15 cellular contexts compared by ENCODE assay signal in the genomic region with DNA sequence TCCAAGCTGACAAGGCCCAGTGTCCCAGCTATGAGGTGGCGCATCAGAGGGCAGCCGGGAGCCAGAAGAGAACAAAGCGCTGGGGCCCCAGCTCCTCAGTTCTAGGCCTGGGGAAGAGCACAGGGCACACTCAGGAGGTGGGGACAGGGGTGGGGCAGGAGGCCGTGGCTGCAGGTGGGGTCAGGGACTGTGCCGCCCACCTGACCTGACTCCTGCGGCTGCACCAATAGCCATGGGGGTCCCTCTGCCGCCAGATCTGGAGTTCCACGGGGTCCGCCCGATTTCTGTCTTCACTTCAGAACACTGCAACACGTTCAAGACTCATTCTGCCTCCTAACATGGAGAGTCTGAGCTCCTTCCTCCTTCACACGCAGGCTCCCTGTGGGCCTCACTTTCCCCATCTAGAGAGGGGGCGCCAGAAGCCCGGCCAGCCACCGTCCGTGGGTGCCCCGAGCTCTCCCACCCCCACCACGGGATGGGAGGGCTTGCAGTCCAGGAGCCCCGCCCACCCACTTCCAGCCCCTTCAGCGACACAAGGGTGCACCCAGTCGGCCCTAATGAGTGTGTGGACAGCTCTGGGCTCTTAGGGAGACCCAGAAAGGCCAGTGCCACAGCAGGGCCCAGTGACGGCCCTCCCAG.
"Had no signal": no experiment of that assay in that cellular context is flagged by ENCODE, and none has a peak within 500 bp of the region (broad histone marks: within the 10 kb centered on the region; RNA-seq: fewer than 3 reads in every experiment).

No MANE protein-coding gene starts in this region.

- H3K4me3 ChIP-seq: left lung, tibial artery, vagina had no signal

- H3K9me3 Mint-ChIP-seq: activated naive CD4-positive, alpha-beta T cell treated with anti-CD3 and anti-CD28 coated beads, Interleukin-2, amount 50 U/mL, for 24 hours had no signal

- H3K27me3 ChIP-seq: left lung, tibial artery, vagina had no signal

- H3K4me3 Mint-ChIP-seq: activated naive CD4-positive, alpha-beta T cell treated with anti-CD3 and anti-CD28 coated beads, Interleukin-2, amount 50 U/mL, for 24 hours; stimulated activated effector memory CD8-positive, alpha-beta T cell treated with anti-CD3 and anti-CD28 coated beads, Interleukin-12 subunit alpha, Interleukin-12 subunit beta, amount 100 ng/mL, for 72 hours had no signal

- FAIRE-seq: small intestine had no signal

- H3K27ac Mint-ChIP-seq: activated naive CD4-positive, alpha-beta T cell treated with anti-CD3 and anti-CD28 coated beads, Interleukin-2, amount 50 U/mL, for 24 hours; activated T-helper 2 cell treated with anti-CD3 and anti-CD28 coated beads, Interferon-gamma antibody, Interleukin-2, Interleukin-4, amounts not matched to agents 10 μg/mL and 5 μg/mL and 100 μg/mL, durations not matched to agents 14 hours and 24 hours and 36 hours; stimulated activated effector memory CD8-positive, alpha-beta T cell treated with anti-CD3 and anti-CD28 coated beads, Interleukin-12 subunit alpha, Interleukin-12 subunit beta, amount 100 ng/mL, for 72 hours had no signal

- H3K4me1 ChIP-seq: tibial artery had no signal

- DNase-seq: activated CD4-positive, alpha-beta T cell treated with anti-CD3 and anti-CD28 coated beads for 4 hours; activated CD8-positive, alpha-beta memory T cell treated with anti-CD3 and anti-CD28 coated beads for 24 hours; central memory CD4-positive, alpha-beta T cell; effector memory CD4-positive, alpha-beta T cell; glutamatergic neuron; islet precursor cell; small intestine; T-helper 1 cell; tibial artery had no signal

- H3K27me3 Mint-ChIP-seq: activated naive CD4-positive, alpha-beta T cell treated with anti-CD3 and anti-CD28 coated beads, Interleukin-2, amount 50 U/mL, for 24 hours had no signal

- H3K36me3 ChIP-seq: vagina had no signal

- H3K27ac ChIP-seq: left lung, tibial artery, vagina, VCaP had no signal

- H3K9me3 ChIP-seq: left lung, tibial artery, vagina had no signal

- ATAC-seq: left lung; stimulated activated effector memory CD8-positive, alpha-beta T cell treated with anti-CD3 and anti-CD28 coated beads, Interleukin-12 subunit alpha, Interleukin-12 subunit beta, amount 100 ng/mL, for 72 hours had no signal
